Comparison of ENCODE assay signal across 24 cellular contexts in genomic region chr1:200234938-200235337, GRCh38.
"Had no signal": no experiment of that assay in that cellular context is flagged by ENCODE, and none has a peak within 500 bp of the region (broad histone marks: within the 10 kb centered on the region; RNA-seq: fewer than 3 reads in every experiment).

No MANE protein-coding gene starts in this region.

- H3K36me3 ChIP-seq: left ventricle myocardium inferior, pancreas, prostate gland, spleen, suprapubic skin, thoracic aorta, tibial artery, upper lobe of right lung had no signal

- DNase-seq: islet precursor cell; left ventricle myocardium inferior; midbrain; mucosa of descending colon; naive thymus-derived CD4-positive, alpha-beta T cell; pancreas; posterior cingulate gyrus; retina; right cardiac atrium; spleen; stimulated activated CD4-positive, alpha-beta T cell treated with anti-CD3 and anti-CD28 coated beads, Interleukin-4, amount 100 ng/mL, for 24 hours; stimulated activated naive CD4-positive, alpha-beta T cell; tibial artery; trophoblast cell; upper lobe of right lung had no signal

- H3K4me2 ChIP-seq: hepatocyte had no signal

- H3K4me1 ChIP-seq: pancreas, prostate gland, suprapubic skin, tibial artery, upper lobe of right lung had no signal

- H3K27me3 ChIP-seq: hepatocyte, pancreas, spleen, upper lobe of right lung had no signal

- ATAC-seq: mucosa of descending colon; naive thymus-derived CD4-positive, alpha-beta T cell; natural killer cell treated with Interleukin-12 subunit alpha and Interleukin-12 subunit beta and Interleukin-15 and Interleukin-18, amount 100 ng/mL, for 72 hours; pancreas; right cardiac atrium; sciatic nerve; stimulated activated effector memory CD8-positive, alpha-beta T cell treated with anti-CD3 and anti-CD28 coated beads, Interleukin-12 subunit alpha, Interleukin-12 subunit beta, amount 100 ng/mL, for 72 hours; upper lobe of right lung had no signal

- H3K79me2 ChIP-seq: hepatocyte had no signal

- H3K4me3 ChIP-seq: hepatocyte, left ventricle myocardium inferior, lung, mucosa of descending colon, pancreas, prostate gland, skin epidermis, spleen, suprapubic skin, thoracic aorta, tibial artery, upper lobe of right lung had no signal

- H3K9me3 ChIP-seq: left ventricle myocardium inferior, mucosa of descending colon, pancreas, prostate gland, spleen, suprapubic skin, thoracic aorta, tibial artery, upper lobe of right lung had no signal

- H2AFZ ChIP-seq: hepatocyte had no signal

- H3K27ac ChIP-seq: hepatocyte, left ventricle myocardium inferior, pancreas, prostate gland, spleen, suprapubic skin, thoracic aorta, tibial artery, upper lobe of right lung had no signal
